ENCODE assay signal across 18 cellular contexts in genomic region chr4:69322055-69322454, GRCh38. TPM values are rescaled to one million over a fixed set of nuclear protein-coding genes. Genes with fewer than 3 reads are reported as not detected.
DNase-seq lines count a peak whose midpoint lies in the region; ATAC-seq and TF ChIP-seq lines count a peak whose summit lies in the region.
"Had no signal": no experiment of that assay in that cellular context is flagged by ENCODE, and none has a peak within 500 bp of the region (broad histone marks: within the 10 kb centered on the region; RNA-seq: fewer than 3 reads in every experiment).

No MANE protein-coding gene starts in this region.

- no peaks in the 10 kb centered on the region for H3K36me3 Mint-ChIP-seq in MCF 10A (ENCODE audit: insufficient read depth, unreplicated experiment)

- H3K27me3 ChIP-seq in breast epithelium, result no peaks in the 10 kb centered on the region
- H3K27me3 ChIP-seq: dorsolateral prefrontal cortex, ovary had no signal

- no peaks in the 10 kb centered on the region for H3K36me3 ChIP-seq in breast epithelium
- H3K36me3 ChIP-seq: ovary had no signal

- ATAC-seq in GM18909 (IDR thresholded peaks at IDR 0.05; ENCODE audit: poor library complexity, unreplicated experiment), result no peak
- ATAC-seq: activated naive CD8-positive, alpha-beta T cell treated with anti-CD3 and anti-CD28 coated beads, Interleukin-2, amount 50 U/mL, for 24 hours; Panc1 had no signal

- H3K9me3 Mint-ChIP-seq in MCF 10A (ENCODE audit: unreplicated experiment), result no peaks in the 10 kb centered on the region
- H3K9me3 Mint-ChIP-seq: activated naive CD8-positive, alpha-beta T cell treated with anti-CD3 and anti-CD28 coated beads, Interleukin-2, amount 50 U/mL, for 24 hours had no signal

- intact Hi-C loops in MCF 10A (cut with micrococcal nuclease), result no loop called here
- intact Hi-C loops in breast epithelium (cut with DNase I; ENCODE audit: low total_unique reads), result no loop called here

- H3K27me3 Mint-ChIP-seq in MCF 10A (ENCODE audit: insufficient read depth, unreplicated experiment), result no peaks in the 10 kb centered on the region
- H3K27me3 Mint-ChIP-seq: activated naive CD8-positive, alpha-beta T cell treated with anti-CD3 and anti-CD28 coated beads, Interleukin-2, amount 50 U/mL, for 24 hours had no signal

- no peak for TF ChIP-seq POLR2A in breast epithelium (IDR thresholded peaks at IDR 0.05)

- no peak overlapping the region for H3K4me3 Mint-ChIP-seq in MCF 10A (ENCODE audit: unreplicated experiment)
- H3K4me3 Mint-ChIP-seq: activated naive CD8-positive, alpha-beta T cell treated with anti-CD3 and anti-CD28 coated beads, Interleukin-2, amount 50 U/mL, for 24 hours had no signal

- no peaks in the 10 kb centered on the region for H3K4me1 ChIP-seq in breast epithelium
- H3K4me1 ChIP-seq: Caco-2 had no signal

- TF ChIP-seq CTCF in MCF 10A (IDR thresholded peaks at IDR 0.05; ENCODE audit: unreplicated experiment) (no peak), breast epithelium (IDR thresholded peaks at IDR 0.05) (no peak), fibroblast of mammary gland (conservative IDR thresholded peaks at IDR 0.05; ENCODE audit: control insufficient read depth, insufficient read depth, low read depth, low read length) (no peak)

- peak; percentile 17 for DNase-seq in MCF 10A (ENCODE audit: unreplicated experiment)
- DNase-seq in breast epithelium (ENCODE audit: low spot score in 2 of 2), result no peak
- peak; percentile 7 for DNase-seq in T1000 (lab: John Stamatoyannopoulos, UW)
- peak; percentile 7 for DNase-seq in fibroblast of mammary gland (ENCODE audit: low read depth)
- DNase-seq in occipital lobe (lab: John Stamatoyannopoulos, UW), result no peak
- no peak for DNase-seq in activated CD8-positive, alpha-beta memory T cell treated with anti-CD3 and anti-CD28 coated beads, Interleukin-2, amount 50 U/mL, for 48 hours
- no peak for DNase-seq in ureter (ENCODE audit: low spot score)
- DNase-seq: activated naive CD8-positive, alpha-beta T cell treated with anti-CD3 and anti-CD28 coated beads, Interleukin-2, amount 50 U/mL, for 24 hours; Caco-2; dorsolateral prefrontal cortex; ovary; stimulated activated CD4-positive, alpha-beta T cell treated with anti-CD3 and anti-CD28 coated beads, Interleukin-15, amount 100 ng/mL, for 24 hours had no signal

- no TSS peak for BruUV-seq in MCF 10A (replicated peaks; lab: Mats Ljungman, UMichigan)

- no peak overlapping the region for H3K27ac Mint-ChIP-seq in MCF 10A (ENCODE audit: low read depth, unreplicated experiment)
- H3K27ac Mint-ChIP-seq: activated naive CD8-positive, alpha-beta T cell treated with anti-CD3 and anti-CD28 coated beads, Interleukin-2, amount 50 U/mL, for 24 hours had no signal

- H3K4me1 Mint-ChIP-seq in MCF 10A (ENCODE audit: insufficient read depth, unreplicated experiment), result peaks cover 13% of the 10 kb centered on the region
- H3K4me1 Mint-ChIP-seq: activated naive CD8-positive, alpha-beta T cell treated with anti-CD3 and anti-CD28 coated beads, Interleukin-2, amount 50 U/mL, for 24 hours had no signal

- H3K9me3 ChIP-seq in breast epithelium, result no peaks in the 10 kb centered on the region
- H3K9me3 ChIP-seq: Caco-2, ovary had no signal

- POLR2A ChIA-PET in MCF 10A (lab: Yijun Ruan, JAX), result no interaction called here

- H3K27ac ChIP-seq in breast epithelium, result no peak overlapping the region
- H3K27ac ChIP-seq: dorsolateral prefrontal cortex, ovary had no signal

- H3K4me3 ChIP-seq in breast epithelium (no peak overlapping the region), fibroblast of mammary gland (ENCODE audit: control insufficient read depth, low read depth, low read length) (no peak overlapping the region)
- H3K4me3 ChIP-seq: dorsolateral prefrontal cortex, ovary had no signal

- CTCF ChIA-PET in MCF 10A (lab: Yijun Ruan, JAX), result interaction anchor here (0.6 to 2.2 kb wide), 3 partner anchors 295 to 559 kb away, joined by 3 to 5 read pairs (median 3); no protein-coding TSS in a partner anchor

RNA-seq across cellular contexts. Expression of gene UGT2B28, which starts 41.8 kb away (rescaled TPM):
- total RNA-seq in MCF 10A (2022) (not detected in 2 replicates), breast epithelium (1 to 10 TPM in 2 of 3 donors, not detected in 1; 1.9 to 2.0 TPM), occipital lobe (not detected), ureter (not detected)
- total RNA-seq: Caco-2; dorsolateral prefrontal cortex; frontal cortex; mesenteric fat pad; ovary; T-helper 1 cell treated with Interleukin-12 subunit alpha and Interleukin-12 subunit beta and Interleukin-4 antibody, amounts not matched to agents 30 ng/mL and 1 ng/mL, for 36 hours; temporal lobe had no signal

Comparison
In these comparisons a context has a peak if more than half of its experiments do, and no peak if none do; other contexts are left out.
1. DNase-seq: peak in MCF 10A (single experiment), T1000 (single experiment) and fibroblast of mammary gland (single experiment); none in breast epithelium (0 of 2), occipital lobe (single experiment), activated CD8-positive, alpha-beta memory T cell treated with anti-CD3 and anti-CD28 coated beads, Interleukin-2, amount 50 U/mL, for 48 hours (single experiment) and ureter (single experiment).